ENCODE assay signal across 17 cellular contexts in the genomic region with DNA sequence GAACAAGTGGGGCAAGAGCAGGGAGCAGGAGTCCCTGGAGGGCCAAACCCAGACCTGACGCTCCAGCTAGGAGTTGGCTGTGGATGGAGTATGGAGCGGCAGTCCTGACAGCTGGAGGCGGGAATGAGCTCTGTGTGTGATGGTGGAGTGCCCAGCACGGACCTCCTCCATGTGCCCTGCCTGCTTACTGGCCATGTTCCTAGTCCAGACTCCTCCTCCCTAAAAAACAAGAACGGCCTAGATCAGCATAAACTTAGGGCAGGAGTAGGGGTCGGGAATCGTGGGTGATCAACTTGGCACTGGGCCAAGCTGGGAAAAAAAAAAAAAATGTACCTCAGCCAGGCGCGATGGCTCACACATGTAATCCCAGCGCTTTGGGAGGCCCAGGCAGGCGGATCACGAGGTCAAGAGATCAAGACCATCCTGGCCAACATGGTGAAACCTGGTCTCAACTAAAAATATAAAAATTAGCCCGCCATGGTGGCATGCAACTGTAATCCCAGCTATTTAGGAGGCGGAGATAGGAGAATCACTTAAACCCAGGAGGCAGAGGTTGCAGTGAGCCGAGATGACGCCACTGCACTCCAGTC. TPM values are rescaled to one million over a fixed set of nuclear protein-coding genes. Genes with fewer than 3 reads are reported as not detected.
DNase-seq lines count a peak whose midpoint lies in the region; ATAC-seq and TF ChIP-seq lines count a peak whose summit lies in the region.
"Had no signal": no experiment of that assay in that cellular context is flagged by ENCODE, and none has a peak within 500 bp of the region (broad histone marks: within the 10 kb centered on the region; RNA-seq: fewer than 3 reads in every experiment).

No MANE protein-coding gene starts in this region.

- H3K36me3 ChIP-seq in HEK293 (ENCODE audit: control insufficient read depth in 2 of 2, insufficient read depth in 1 of 2, low read length in 2 of 2) = peaks cover 0 to 2% of the 10 kb centered on the region in 2 experiments; a peak in 2 of 3 replicates
- no peaks in the 10 kb centered on the region for H3K36me3 ChIP-seq in smooth muscle cell (ENCODE audit: low read depth)

- intact Hi-C loops in Right ventricle myocardium inferior (cut with DNase I) = loop anchor here (5.0 to 10.0 kb wide), 4 partner anchors 88 to 496 kb away; no protein-coding TSS in a partner anchor
- intact Hi-C loops in left cardiac atrium (cut with DNase I) = loop anchor here in 1 of 2 donors (10.0 kb wide), 1 partner anchor 96 kb away; no protein-coding TSS in a partner anchor

- POLR2A ChIA-PET in HEK293 (lab: Yijun Ruan, JAX) = interaction anchor here (0.7 to 1.4 kb wide), 4 partner anchors 21 to 848 kb away, joined by 3 to 6 read pairs (median 4); no protein-coding TSS in a partner anchor

- no peaks in the 10 kb centered on the region for H4K20me1 ChIP-seq in smooth muscle cell (ENCODE audit: low read depth)

- DNase-seq in Right ventricle myocardium inferior (ENCODE audit: missing footprints) (peak; percentile 31), left cardiac atrium (no peak), epidermal melanocyte (ENCODE audit: insufficient read length, low spot score) (peak; percentile 11), smooth muscle cell (lab: John Stamatoyannopoulos, UW; ENCODE audit: unreplicated experiment) (no peak), COLO829 (ENCODE audit: low spot score) (no peak), dedifferentiated amniotic fluid mesenchymal stem cell (ENCODE audit: extremely low spot score) (no peak), GDM1 (lab: John Stamatoyannopoulos, UW) (no peak)
- DNase-seq: Caco-2, EL, H9, NCI-H1436 treated with DMSO at 0.1 percent for 48 hours, NCI-H2029 treated with DMSO at 0.1 percent for 48 hours, NCI-H2171 treated with DMSO at 0.1 percent for 48 hours, NCI-H510A treated with DMSO at 0.1 percent for 48 hours, SHP77 treated with DMSO at 0.1 percent for 48 hours had no signal

- H3K9ac ChIP-seq in smooth muscle cell (ENCODE audit: low read depth) = no peak overlapping the region
- H3K9ac ChIP-seq: KMS-11 had no signal

- peaks cover 9% of the 10 kb centered on the region for H3F3A ChIP-seq in smooth muscle cell (ENCODE audit: low read depth)

- no peaks in the 10 kb centered on the region for H3K27me3 ChIP-seq in smooth muscle cell (ENCODE audit: low read depth)

- H3K4me3 ChIP-seq in HEK293 (ENCODE audit: low read depth, low read length) = no peak overlapping the region
- H3K4me3 ChIP-seq in smooth muscle cell = no peak overlapping the region

- CTCF ChIA-PET in HEK293 (lab: Yijun Ruan, JAX) = interaction anchor here (0.6 to 11.7 kb wide), 10 partner anchors 11 to 458 kb away, joined by 3 to 470 read pairs (median 4); partner anchors contain the start of gene LTBP4

- H3K4me1 ChIP-seq in HEK293 (ENCODE audit: control insufficient read depth, insufficient read depth, low read length) = no peaks in the 10 kb centered on the region
- H3K4me1 ChIP-seq in smooth muscle cell (ENCODE audit: low read depth) = peaks cover 6% of the 10 kb centered on the region

- WGBS in smooth muscle cell (ENCODE audit: low lambda C conversion rate) = 60% methylated on average over 16 of the region's 16 CpGs

- no peaks in the 10 kb centered on the region for H3K79me2 ChIP-seq in smooth muscle cell (ENCODE audit: low read depth)

- ATAC-seq in Right ventricle myocardium inferior (no peak), left cardiac atrium (no peak)

- peak overlapping the region; percentile 18 for H3K4me2 ChIP-seq in smooth muscle cell
- H3K4me2 ChIP-seq: KMS-11 had no signal

- no peak overlapping the region for H2AFZ ChIP-seq in smooth muscle cell (ENCODE audit: low read depth)

- no peak for TF ChIP-seq CTCF in HEK293 (tag by site-specific recombination; IDR thresholded peaks at IDR 0.05)
- TF ChIP-seq CTCF in smooth muscle cell (IDR thresholded peaks at IDR 0.05; ENCODE audit: borderline replicate concordance, insufficient read depth, poor library complexity, severe bottlenecking) = no peak

- H3K27ac ChIP-seq in HEK293 (ENCODE audit: extremely low read depth, low read depth, low read length) = no peak overlapping the region
- peak overlapping the region; percentile 36 for H3K27ac ChIP-seq in smooth muscle cell (ENCODE audit: low read depth)
- H3K27ac ChIP-seq: KMS-11 had no signal

- no peaks in the 10 kb centered on the region; the same call in 1 of the 2 replicates for H3K9me3 ChIP-seq in HEK293 (ENCODE audit: control insufficient read depth, insufficient read depth, low read depth, low read length)
- no peaks in the 10 kb centered on the region for H3K9me3 ChIP-seq in smooth muscle cell (replicated peaks; ENCODE audit: low read depth)
- H3K9me3 ChIP-seq: Caco-2 had no signal

TF ChIP-seq in HEK293, 187 proteins besides CTCF, POLR2A, EP300 and RAD21:
- TF ChIP-seq ZNF561 (tag by site-specific recombination; IDR thresholded peaks at IDR 0.05; ENCODE audit: borderline replicate concordance) (0 out of 2 replicates have a peak, but pooled peaks have one; percentile 23), ZBTB48 (tag by site-specific recombination; IDR thresholded peaks at IDR 0.05) (peak; percentile 69), ZNF621 (tag by site-specific recombination; IDR thresholded peaks at IDR 0.05) (no peak), EGR2 (tag by site-specific recombination; IDR thresholded peaks at IDR 0.05; ENCODE audit: low read depth) (peak; percentile 47), OVOL3 (tag by site-specific recombination; IDR thresholded peaks at IDR 0.05) (no peak), ZNF530 (tag by site-specific recombination; IDR thresholded peaks at IDR 0.05; ENCODE audit: low read depth) (no peak), ZBTB21 (tag by site-specific recombination; IDR thresholded peaks at IDR 0.05) (0 out of 2 replicates have a peak, but pooled peaks have one; percentile 9), ZNF843 (tag by site-specific recombination; IDR thresholded peaks at IDR 0.05) (no peak), ZSCAN16 (tag by site-specific recombination; IDR thresholded peaks at IDR 0.05) (no peak), SP7 (tag by site-specific recombination; IDR thresholded peaks at IDR 0.05) (0 out of 2 replicates have a peak, but pooled peaks have one; percentile 23), ZBTB17 (tag by site-specific recombination; IDR thresholded peaks at IDR 0.05) (peak; percentile 23; the same call in 1 of the 2 replicates)
- TF ChIP-seq, protein P1, sequence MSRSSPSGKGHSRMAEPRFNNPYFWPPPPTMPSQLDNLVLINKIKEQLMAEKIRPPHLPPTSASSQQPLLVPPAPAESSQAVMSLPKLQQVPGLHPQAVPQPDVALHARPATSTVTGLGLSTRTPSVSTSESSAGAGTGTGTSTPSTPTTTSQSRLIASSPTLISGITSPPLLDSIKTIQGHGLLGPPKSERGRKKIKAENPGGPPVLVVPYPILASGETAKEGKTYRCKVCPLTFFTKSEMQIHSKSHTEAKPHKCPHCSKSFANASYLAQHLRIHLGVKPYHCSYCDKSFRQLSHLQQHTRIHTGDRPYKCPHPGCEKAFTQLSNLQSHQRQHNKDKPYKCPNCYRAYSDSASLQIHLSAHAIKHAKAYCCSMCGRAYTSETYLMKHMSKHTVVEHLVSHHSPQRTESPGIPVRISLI (tag by site-specific recombination; IDR thresholded peaks at IDR 0.05) = peak; percentile 46; the same call in 1 of the 2 replicates
- TF ChIP-seq, protein P2, sequence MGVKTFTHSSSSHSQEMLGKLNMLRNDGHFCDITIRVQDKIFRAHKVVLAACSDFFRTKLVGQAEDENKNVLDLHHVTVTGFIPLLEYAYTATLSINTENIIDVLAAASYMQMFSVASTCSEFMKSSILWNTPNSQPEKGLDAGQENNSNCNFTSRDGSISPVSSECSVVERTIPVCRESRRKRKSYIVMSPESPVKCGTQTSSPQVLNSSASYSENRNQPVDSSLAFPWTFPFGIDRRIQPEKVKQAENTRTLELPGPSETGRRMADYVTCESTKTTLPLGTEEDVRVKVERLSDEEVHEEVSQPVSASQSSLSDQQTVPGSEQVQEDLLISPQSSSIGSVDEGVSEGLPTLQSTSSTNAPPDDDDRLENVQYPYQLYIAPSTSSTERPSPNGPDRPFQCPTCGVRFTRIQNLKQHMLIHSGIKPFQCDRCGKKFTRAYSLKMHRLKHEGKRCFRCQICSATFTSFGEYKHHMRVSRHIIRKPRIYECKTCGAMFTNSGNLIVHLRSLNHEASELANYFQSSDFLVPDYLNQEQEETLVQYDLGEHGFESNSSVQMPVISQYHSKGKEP (tag by site-specific recombination; IDR thresholded peaks at IDR 0.05) = peak; percentile 53; the same call in 1 of the 2 replicates
- TF ChIP-seq, protein P3, sequence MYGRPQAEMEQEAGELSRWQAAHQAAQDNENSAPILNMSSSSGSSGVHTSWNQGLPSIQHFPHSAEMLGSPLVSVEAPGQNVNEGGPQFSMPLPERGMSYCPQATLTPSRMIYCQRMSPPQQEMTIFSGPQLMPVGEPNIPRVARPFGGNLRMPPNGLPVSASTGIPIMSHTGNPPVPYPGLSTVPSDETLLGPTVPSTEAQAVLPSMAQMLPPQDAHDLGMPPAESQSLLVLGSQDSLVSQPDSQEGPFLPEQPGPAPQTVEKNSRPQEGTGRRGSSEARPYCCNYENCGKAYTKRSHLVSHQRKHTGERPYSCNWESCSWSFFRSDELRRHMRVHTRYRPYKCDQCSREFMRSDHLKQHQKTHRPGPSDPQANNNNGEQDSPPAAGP (tag by site-specific recombination; IDR thresholded peaks at IDR 0.05) = 0 out of 2 replicates have a peak, but pooled peaks have one; percentile 59

RNA-seq across cellular contexts. Expression of gene LTBP4, which starts 29.5 kb away (rescaled TPM):
- 324 TPM for total RNA-seq in Right ventricle myocardium inferior
- 100 to 1,000 TPM; 272 to 361 TPM for total RNA-seq in left cardiac atrium
- total RNA-seq in smooth muscle cell = 28.5 and 38.5 TPM in 2 replicates
- 170 and 188 TPM in 2 replicates for polyA plus RNA-seq in smooth muscle cell

RNA-seq across cellular contexts. Expression of gene SHKBP1, which starts 54.0 kb away (rescaled TPM):
- total RNA-seq in Right ventricle myocardium inferior (20.6 TPM), left cardiac atrium (10 to 100 TPM; 23.5 to 24.4 TPM), smooth muscle cell (38.8 and 40.9 TPM in 2 replicates)
- polyA plus RNA-seq in smooth muscle cell = 90.8 and 102 TPM in 2 replicates

RNA-seq across cellular contexts. Expression of gene NUMBL, which starts 59.8 kb away (rescaled TPM):
- 16.8 TPM for total RNA-seq in Right ventricle myocardium inferior
- total RNA-seq in left cardiac atrium = 10 to 100 TPM; 17.6 to 24.6 TPM
- 30.5 and 53.6 TPM in 2 replicates for total RNA-seq in smooth muscle cell
- 56.9 and 73.0 TPM in 2 replicates for polyA plus RNA-seq in smooth muscle cell

Comparison
In these comparisons a context has a peak if more than half of its experiments do, and no peak if none do; other contexts are left out.
1. DNase-seq: peak in Right ventricle myocardium inferior (single experiment) and epidermal melanocyte (single experiment); none in left cardiac atrium (single experiment), smooth muscle cell (single experiment), COLO829 (single experiment), dedifferentiated amniotic fluid mesenchymal stem cell (single experiment) and GDM1 (single experiment).